In genomic region chr16:14527411-14528044, GRCh38 we compare ENCODE assay signal across 1 cellular context.
TF ChIP-seq lines count a peak whose summit lies in the region.

No MANE protein-coding gene starts in this region.

TF ChIP-seq in HepG2, 621 proteins besides CTCF, POLR2A, EP300 and RAD21 (continued from another document):
- no peak for TF ChIP-seq ZNF574 (CRISPR knock-in tag; IDR thresholded peaks at IDR 0.05)
- peak; percentile 47; the same call in 1 of the 2 replicates for TF ChIP-seq FOXJ3 (CRISPR knock-in tag; IDR thresholded peaks at IDR 0.05; ENCODE audit: borderline replicate concordance)
- no peak for TF ChIP-seq ZNF670 (CRISPR knock-in tag; IDR thresholded peaks at IDR 0.05; ENCODE audit: borderline replicate concordance)
- peak; percentile 98 for TF ChIP-seq NFE2L2 (IDR thresholded peaks at IDR 0.05; ENCODE audit: low read length)
- no peak for TF ChIP-seq SMARCE1 (IDR thresholded peaks at IDR 0.05; ENCODE audit: borderline replicate concordance)
- TF ChIP-seq ZSCAN20 (CRISPR knock-in tag; IDR thresholded peaks at IDR 0.05; ENCODE audit: borderline replicate concordance): no peak
- no peak for TF ChIP-seq AHR (CRISPR knock-in tag; IDR thresholded peaks at IDR 0.05)
- TF ChIP-seq BHLHE40 (IDR thresholded peaks at IDR 0.05; ENCODE audit: low read length): no peak
- peak; percentile 96 to 97 for TF ChIP-seq MAFK (conservative IDR thresholded peaks at IDR 0.05 in 1 of 2, IDR thresholded peaks at IDR 0.05 in 1 of 2; ENCODE audit: low read length in 2 of 2)
- peak; percentile 68 for TF ChIP-seq CEBPG (CRISPR knock-in tag; IDR thresholded peaks at IDR 0.05)
- TF ChIP-seq MLXIP (CRISPR knock-in tag; IDR thresholded peaks at IDR 0.05; ENCODE audit: borderline replicate concordance): 0 out of 2 replicates have a peak, but pooled peaks have one; percentile 36
- TF ChIP-seq SAP130 (CRISPR knock-in tag; IDR thresholded peaks at IDR 0.05; ENCODE audit: low read depth): 0 out of 2 replicates have a peak, but pooled peaks have one; percentile 9
- no peak for TF ChIP-seq NR2C2 (CRISPR knock-in tag; IDR thresholded peaks at IDR 0.05; ENCODE audit: borderline replicate concordance)
- TF ChIP-seq CREB1 (IDR thresholded peaks at IDR 0.05): peak; percentile 82
- TF ChIP-seq CREB1 (CRISPR knock-in tag; IDR thresholded peaks at IDR 0.05): peak; percentile 62
- TF ChIP-seq E2F2 (CRISPR knock-in tag; IDR thresholded peaks at IDR 0.05; ENCODE audit: borderline replicate concordance): no peak
- TF ChIP-seq CEBPB (IDR thresholded peaks at IDR 0.05; ENCODE audit: borderline replicate concordance, low read depth, low read length): peak; percentile 87
